ENCODE assay signal across 1 cellular context in the genomic region with DNA sequence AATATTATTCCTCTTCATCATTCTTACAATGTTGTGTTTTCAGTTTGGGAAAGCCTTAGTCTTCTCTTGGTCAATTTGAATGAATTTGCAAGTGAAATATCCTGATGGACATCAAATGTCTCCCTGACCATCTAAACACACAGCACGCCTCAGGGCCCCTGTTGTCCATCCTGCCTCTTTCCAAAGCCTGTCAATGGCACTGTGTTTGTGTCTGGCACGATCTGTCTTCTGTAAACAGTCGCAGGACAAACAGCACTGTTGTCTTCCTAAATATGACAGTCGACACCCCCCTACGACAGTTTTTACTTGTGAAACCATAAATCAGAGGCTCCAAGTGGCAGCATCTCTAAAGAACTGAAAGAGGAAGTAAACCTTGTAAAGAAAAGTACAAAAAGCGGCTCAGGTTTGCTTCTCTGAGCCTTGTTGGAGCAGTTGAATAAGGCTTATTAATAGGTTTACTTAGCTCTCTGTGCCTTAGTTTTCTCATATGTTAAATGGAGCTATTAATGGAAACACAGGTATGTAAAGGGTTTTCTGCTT.
TF ChIP-seq lines count a peak whose summit lies in the region.

No MANE protein-coding gene starts in this region.

TF ChIP-seq in GM23338, 12 proteins besides CTCF, POLR2A, EP300 and RAD21 (continued from another document):
- no peak for TF ChIP-seq ZNF462 (CRISPR knock-in tag; IDR thresholded peaks at IDR 0.05)
- TF ChIP-seq EZH2phosphoT487 (IDR thresholded peaks at IDR 0.05; ENCODE audit: unreplicated experiment) = no peak
- TF ChIP-seq POLR2AphosphoS5 (IDR thresholded peaks at IDR 0.05; ENCODE audit: low read depth) = no peak
TF ChIP-seq in GM23338: peak in this region for 0.
